ENCODE assay signal across 15 cellular contexts in the genomic region with DNA sequence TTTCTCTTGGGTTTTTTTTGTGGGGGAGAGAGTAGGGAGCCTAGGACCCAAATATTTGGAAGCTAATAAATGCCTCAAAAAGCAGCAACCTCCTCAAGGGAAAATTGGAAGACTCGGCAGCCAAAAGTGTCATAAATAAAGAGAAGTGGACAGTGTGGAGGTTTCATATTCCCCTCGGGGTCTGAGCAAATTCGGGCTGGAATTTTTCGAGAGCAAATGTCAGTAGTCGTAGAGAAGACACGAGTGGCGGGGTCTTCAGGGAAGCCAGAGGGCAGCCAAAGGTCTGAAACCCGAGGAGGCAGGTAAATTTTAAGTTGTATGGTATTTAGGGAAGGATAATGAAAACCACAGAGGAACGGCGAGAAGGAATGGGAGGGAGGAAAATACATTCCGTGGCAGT. TPM values are rescaled to one million over a fixed set of nuclear protein-coding genes. Genes with fewer than 3 reads are reported as not detected.
DNase-seq lines count a peak whose midpoint lies in the region; ATAC-seq and TF ChIP-seq lines count a peak whose summit lies in the region.
"Had no signal": no experiment of that assay in that cellular context is flagged by ENCODE, and none has a peak within 500 bp of the region (broad histone marks: within the 10 kb centered on the region; RNA-seq: fewer than 3 reads in every experiment).

No MANE protein-coding gene starts in this region.

- CTCF ChIA-PET in activated CD4-positive, alpha-beta T cell treated with anti-CD3 and anti-CD28 coated beads for 36 hours (lab: Charles Lee), result no interaction called here

- peaks cover 91% of the 10 kb centered on the region for H3K36me3 Mint-ChIP-seq in activated CD4-positive, alpha-beta T cell treated with anti-CD3 and anti-CD28 coated beads for 36 hours (ENCODE audit: low read depth)
- peaks cover 10 to 15% of the 10 kb centered on the region in 2 donors for H3K36me3 Mint-ChIP-seq in activated T-cell treated with anti-CD3 and anti-CD28 coated beads, Interleukin-2, amount 50 U/mL, for 72 hours (ENCODE audit: insufficient read depth in 2 of 2)
- H3K36me3 Mint-ChIP-seq: memory B cell had no signal

- H3K27ac Mint-ChIP-seq in activated CD4-positive, alpha-beta T cell treated with anti-CD3 and anti-CD28 coated beads for 36 hours, result peak overlapping the region; percentile 99
- H3K27ac Mint-ChIP-seq in activated T-cell treated with anti-CD3 and anti-CD28 coated beads, Interleukin-2, amount 50 U/mL, for 72 hours, result peak overlapping the region; percentile 100
- H3K27ac Mint-ChIP-seq in stimulated activated naive CD8-positive, alpha-beta T cell treated with anti-CD3 and anti-CD28 coated beads, Interleukin-15, amount 100 ng/mL, for 72 hours, result peak overlapping the region; percentile 90 to 94
- H3K27ac Mint-ChIP-seq: memory B cell had no signal

- no peak overlapping the region for H2AFZ ChIP-seq in hepatocyte

- H3K36me3 ChIP-seq in hepatocyte (replicated peaks; ENCODE audit: insufficient read depth, low read depth), result no peaks in the 10 kb centered on the region
- H3K36me3 ChIP-seq: thyroid gland had no signal

- peak overlapping the region; percentile 59 for H3K4me2 ChIP-seq in hepatocyte
- H3K4me2 ChIP-seq: A549 had no signal

- peak; percentile 5 for DNase-seq in activated CD4-positive, alpha-beta T cell treated with anti-CD3 and anti-CD28 coated beads for 36 hours
- DNase-seq in activated CD4-positive, alpha-beta T cell treated with anti-CD3 and anti-CD28 coated beads, Interleukin-2, amount 50 U/mL, for 1 hour, result no peak
- DNase-seq in activated T-cell treated with anti-CD3 and anti-CD28 coated beads, Interleukin-2, amount 50 U/mL, for 72 hours, result no peak
- no peak for DNase-seq in hepatocyte (ENCODE audit: low spot score)
- DNase-seq in stimulated activated naive CD8-positive, alpha-beta T cell treated with anti-CD3 and anti-CD28 coated beads, Interleukin-15, amount 100 ng/mL, for 72 hours, result no peak
- no peak for DNase-seq in AML-193 (lab: John Stamatoyannopoulos, UW)
- DNase-seq in kidney glomerular epithelial cell (lab: John Stamatoyannopoulos, UW), result no peak
- no peak for DNase-seq in activated gamma-delta T cell (lab: John Stamatoyannopoulos, UW)
- DNase-seq: activated CD4-positive, alpha-beta T cell treated with anti-CD3 and anti-CD28 coated beads, Interleukin-2, amount 50 U/mL, for 4 hours; hippocampal formation had no signal

- H3K79me2 ChIP-seq in hepatocyte, result peaks cover 28% of the 10 kb centered on the region

- no peak overlapping the region for H3K4me3 ChIP-seq in hepatocyte
- H3K4me3 ChIP-seq: A549, thyroid gland had no signal

- no peaks in the 10 kb centered on the region for H3K9me3 ChIP-seq in hepatocyte (ENCODE audit: low read depth)
- H3K9me3 ChIP-seq: A549, thyroid gland had no signal

- H4K20me1 ChIP-seq in hepatocyte (ENCODE audit: insufficient read depth, poor library complexity, severe bottlenecking), result no peaks in the 10 kb centered on the region

- H3K4me1 ChIP-seq in hepatocyte (ENCODE audit: insufficient read depth), result no peaks in the 10 kb centered on the region
- H3K4me1 ChIP-seq: A549 had no signal

- POLR2A ChIA-PET in activated CD4-positive, alpha-beta T cell treated with anti-CD3 and anti-CD28 coated beads for 36 hours (lab: Charles Lee), result no interaction called here

- no peak for ATAC-seq in activated CD4-positive, alpha-beta T cell treated with anti-CD3 and anti-CD28 coated beads for 36 hours
- ATAC-seq in activated T-cell treated with anti-CD3 and anti-CD28 coated beads, Interleukin-2, amount 50 U/mL, for 72 hours (replicated peaks in 1 of 2), result no peak
- no peak for ATAC-seq in stimulated activated naive CD8-positive, alpha-beta T cell treated with anti-CD3 and anti-CD28 coated beads, Interleukin-15, amount 100 ng/mL, for 72 hours
- ATAC-seq: A549 had no signal

- H3K27me3 ChIP-seq in hepatocyte, result peaks cover 5% of the 10 kb centered on the region
- H3K27me3 ChIP-seq: thyroid gland had no signal

- H3K27me3 Mint-ChIP-seq in activated CD4-positive, alpha-beta T cell treated with anti-CD3 and anti-CD28 coated beads for 36 hours, result no peaks in the 10 kb centered on the region
- no peaks in the 10 kb centered on the region for H3K27me3 Mint-ChIP-seq in activated T-cell treated with anti-CD3 and anti-CD28 coated beads, Interleukin-2, amount 50 U/mL, for 72 hours (ENCODE audit: low read depth)
- no peaks in the 10 kb centered on the region for H3K27me3 Mint-ChIP-seq in stimulated activated naive CD8-positive, alpha-beta T cell treated with anti-CD3 and anti-CD28 coated beads, Interleukin-15, amount 100 ng/mL, for 72 hours

- peak overlapping the region; percentile 87 for H3K4me3 Mint-ChIP-seq in activated CD4-positive, alpha-beta T cell treated with anti-CD3 and anti-CD28 coated beads for 36 hours
- H3K4me3 Mint-ChIP-seq in activated T-cell treated with anti-CD3 and anti-CD28 coated beads, Interleukin-2, amount 50 U/mL, for 72 hours, result peak overlapping the region; percentile 94 to 96
- H3K4me3 Mint-ChIP-seq in stimulated activated naive CD8-positive, alpha-beta T cell treated with anti-CD3 and anti-CD28 coated beads, Interleukin-15, amount 100 ng/mL, for 72 hours, result peak overlapping the region; percentile 97 to 98
- H3K4me3 Mint-ChIP-seq: memory B cell had no signal

- no peaks in the 10 kb centered on the region for H3K9me2 ChIP-seq in hepatocyte (replicated peaks; ENCODE audit: insufficient read depth)

- H3K4me1 Mint-ChIP-seq in activated CD4-positive, alpha-beta T cell treated with anti-CD3 and anti-CD28 coated beads for 36 hours, result peaks cover 96% of the 10 kb centered on the region
- H3K4me1 Mint-ChIP-seq in activated T-cell treated with anti-CD3 and anti-CD28 coated beads, Interleukin-2, amount 50 U/mL, for 72 hours (ENCODE audit: low read depth), result peaks cover 100% of the 10 kb centered on the region
- H3K4me1 Mint-ChIP-seq in stimulated activated naive CD8-positive, alpha-beta T cell treated with anti-CD3 and anti-CD28 coated beads, Interleukin-15, amount 100 ng/mL, for 72 hours, result peaks cover 97% of the 10 kb centered on the region
- H3K4me1 Mint-ChIP-seq: memory B cell had no signal

- no peak for TF ChIP-seq CTCF in hepatocyte (IDR thresholded peaks at IDR 0.05; ENCODE audit: poor library complexity)

- intact Hi-C loops in activated CD4-positive, alpha-beta T cell treated with anti-CD3 and anti-CD28 coated beads for 36 hours (cut with DNase I, micrococcal nuclease), result loop anchor here (1.0 kb wide), 2 partner anchors 8 kb away; no protein-coding TSS in a partner anchor

- no peak overlapping the region for H3K27ac ChIP-seq in hepatocyte
- H3K27ac ChIP-seq: A549, epithelial cell of prostate, HL-60 had no signal

- H3K9me3 Mint-ChIP-seq in activated CD4-positive, alpha-beta T cell treated with anti-CD3 and anti-CD28 coated beads for 36 hours (ENCODE audit: low read depth), result no peaks in the 10 kb centered on the region
- H3K9me3 Mint-ChIP-seq in activated T-cell treated with anti-CD3 and anti-CD28 coated beads, Interleukin-2, amount 50 U/mL, for 72 hours, result no peaks in the 10 kb centered on the region
- no peaks in the 10 kb centered on the region for H3K9me3 Mint-ChIP-seq in stimulated activated naive CD8-positive, alpha-beta T cell treated with anti-CD3 and anti-CD28 coated beads, Interleukin-15, amount 100 ng/mL, for 72 hours
- H3K9me3 Mint-ChIP-seq: memory B cell had no signal

- 45% methylated on average over 11 of the region's 11 CpGs for WGBS in hepatocyte (ENCODE audit: low lambda C conversion rate, missing lambda C conversion rate)

RNA-seq across cellular contexts. Expression of gene BCL11B, which starts 13.1 kb away (rescaled TPM):
- 10 to 100 TPM; 62.1 to 66.2 TPM for total RNA-seq in activated CD4-positive, alpha-beta T cell treated with anti-CD3 and anti-CD28 coated beads for 36 hours
- 10 to 100 TPM; 54.4 to 58.0 TPM for total RNA-seq in activated T-cell treated with anti-CD3 and anti-CD28 coated beads, Interleukin-2, amount 50 U/mL, for 72 hours
- total RNA-seq in hepatocyte, result 1.8 and 3.2 TPM in 2 replicates
- polyA plus RNA-seq in hepatocyte, result 0.28 and 0.50 TPM in 2 replicates

Comparison
In these comparisons a context has a peak if more than half of its experiments do, and no peak if none do; other contexts are left out.
1. RNA of gene BCL11B, which starts 13.1 kb away (total RNA-seq): 62.1 to 66.2 TPM in activated CD4-positive, alpha-beta T cell treated with anti-CD3 and anti-CD28 coated beads for 36 hours and 54.4 to 58.0 TPM in activated T-cell treated with anti-CD3 and anti-CD28 coated beads, Interleukin-2, amount 50 U/mL, for 72 hours; 1.8 to 3.2 TPM in hepatocyte; every median in the first group is over 10 times any median in the second.
2. Peak in every context shown above with its lines, with median percentiles within 50 percentile points of each other: H3K27ac Mint-ChIP-seq and H3K4me3 Mint-ChIP-seq.